In the genomic region with DNA sequence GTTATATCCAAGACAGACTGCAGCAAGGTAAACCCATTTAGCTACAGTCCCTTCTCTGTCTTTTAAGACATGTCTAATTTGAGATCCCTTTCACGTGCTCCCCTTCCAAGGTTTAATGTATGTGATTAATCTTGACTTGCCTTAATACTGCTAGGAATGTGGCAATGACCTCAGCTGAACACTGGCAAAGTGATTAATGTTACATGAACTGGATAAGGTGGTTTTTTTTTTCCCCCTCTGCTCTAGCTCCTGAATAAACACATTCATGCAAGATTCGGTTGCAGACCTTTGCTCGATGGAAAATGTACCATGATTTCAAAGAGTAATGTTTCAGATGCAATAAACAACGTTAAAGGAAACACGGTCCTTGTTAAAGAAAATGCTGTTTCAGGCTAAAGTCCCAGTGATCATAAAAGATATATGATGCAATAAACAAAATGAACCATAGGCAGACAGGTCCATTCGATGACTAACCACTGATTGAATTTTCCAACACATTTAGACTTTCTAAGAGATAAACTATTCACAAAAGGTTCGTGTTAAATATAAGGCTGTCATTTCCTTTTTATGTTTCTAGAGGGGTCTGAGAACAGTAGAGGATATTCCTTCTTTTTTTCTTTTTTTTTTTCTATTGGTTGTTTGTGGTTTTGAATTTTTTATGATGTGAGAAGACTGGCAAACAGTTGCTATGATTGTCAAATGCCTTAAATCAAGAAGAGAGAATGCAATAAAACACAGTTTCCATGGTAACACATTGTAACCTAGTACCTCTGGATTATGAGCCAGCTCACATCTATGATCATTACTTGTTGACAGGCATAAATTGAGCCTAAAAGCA, we compare ENCODE assay signal across 12 cellular contexts. TPM values are rescaled to one million over a fixed set of nuclear protein-coding genes. Genes with fewer than 3 reads are reported as not detected.
A peak's percentile ranks its signal among the peaks of the same experiment; 100 is the strongest.
DNase-seq lines count a peak whose midpoint lies in the region; ATAC-seq and TF ChIP-seq lines count a peak whose summit lies in the region.
"Had no signal": no experiment of that assay in that cellular context is flagged by ENCODE, and none has a peak within 500 bp of the region (broad histone marks: within the 10 kb centered on the region; RNA-seq: fewer than 3 reads in every experiment).

No MANE protein-coding gene starts in this region.

- H3K4me1 ChIP-seq in A673 (ENCODE audit: insufficient read depth, low read length, poor library complexity, severe bottlenecking), result no peaks in the 10 kb centered on the region
- no peaks in the 10 kb centered on the region for H3K4me1 ChIP-seq in CD4-positive, alpha-beta memory T cell (ENCODE audit: insufficient read depth, low read length)

- no peaks in the 10 kb centered on the region for H3K36me3 Mint-ChIP-seq in CD4-positive, alpha-beta memory T cell
- H3K36me3 Mint-ChIP-seq: naive thymus-derived CD4-positive, alpha-beta T cell had no signal

- intact Hi-C loops in A673 (cut with micrococcal nuclease; ENCODE audit: unreplicated experiment), result no loop called here
- intact Hi-C loops in CD4-positive, alpha-beta memory T cell (cut with micrococcal nuclease), result no loop called here

- H3K4me3 ChIP-seq in A673 (ENCODE audit: low read depth, low read length, poor library complexity, severe bottlenecking) (no peak overlapping the region), HFF-Myc (replicated peaks; ENCODE audit: low read depth, low read length) (no peak overlapping the region), WERI-Rb-1 (ENCODE audit: low read depth, low read length) (no peak overlapping the region)
- no peak overlapping the region for H3K4me3 ChIP-seq in CD4-positive, alpha-beta memory T cell (ENCODE audit: low read length in 2 of 2)

- DNase-seq in A673 (ENCODE audit: low spot score), result peak; percentile 11
- DNase-seq in HFF-Myc (ENCODE audit: extremely low read depth, low read depth), result peak; percentile 44
- DNase-seq in WERI-Rb-1, result peak; percentile 40
- DNase-seq in kidney glomerular epithelial cell (lab: John Stamatoyannopoulos, UW), result peak; percentile 21
- DNase-seq in CD4-positive, alpha-beta memory T cell, result no peak
- no peak for DNase-seq in SIG-M5 (lab: John Stamatoyannopoulos, UW)
- no peak for DNase-seq in erythroblast (lab: John Stamatoyannopoulos, UW)
- DNase-seq: hippocampal formation; naive thymus-derived CD4-positive, alpha-beta T cell; stimulated activated CD4-positive, alpha-beta T cell treated with anti-CD3 and anti-CD28 coated beads, Interleukin-1b, Interleukin-23, amount 100 ng/mL, for 48 hours had no signal

- POLR2A ChIA-PET in A673 (lab: Charles Lee; ENCODE audit: low non-redundant PET), result no interaction called here
- POLR2A ChIA-PET in CD4-positive, alpha-beta memory T cell (lab: Charles Lee; ENCODE audit: partially characterized antibody), result no interaction called here

- no peak for ATAC-seq in HG02571 (IDR thresholded peaks at IDR 0.05; ENCODE audit: unreplicated experiment)
- ATAC-seq: activated T-helper 17 cell treated with anti-CD3 and anti-CD28 coated beads, Interleukin-2, amount 50 U/mL, for 72 hours; naive thymus-derived CD4-positive, alpha-beta T cell had no signal

- H3K27ac Mint-ChIP-seq in CD4-positive, alpha-beta memory T cell, result no peak overlapping the region
- H3K27ac Mint-ChIP-seq: activated T-helper 17 cell treated with anti-CD3 and anti-CD28 coated beads, Interleukin-2, amount 50 U/mL, for 72 hours; naive thymus-derived CD4-positive, alpha-beta T cell had no signal

- H3K9me3 Mint-ChIP-seq in CD4-positive, alpha-beta memory T cell, result peaks cover 0 to 6% (median 3%) of the 10 kb centered on the region in 8 donors
- H3K9me3 Mint-ChIP-seq: activated T-helper 17 cell treated with anti-CD3 and anti-CD28 coated beads, Interleukin-2, amount 50 U/mL, for 72 hours had no signal

- TF ChIP-seq POLR2A in erythroblast (IDR thresholded peaks at IDR 0.05; ENCODE audit: low read length), result no peak

- H3K27ac ChIP-seq in A673 (ENCODE audit: low read depth, low read length, poor library complexity, severe bottlenecking) (no peak overlapping the region), WERI-Rb-1 (no peak overlapping the region)
- H3K27ac ChIP-seq in CD4-positive, alpha-beta memory T cell (ENCODE audit: low read depth, low read length), result no peak overlapping the region

- no peak overlapping the region for H3K4me3 Mint-ChIP-seq in CD4-positive, alpha-beta memory T cell
- H3K4me3 Mint-ChIP-seq: activated T-helper 17 cell treated with anti-CD3 and anti-CD28 coated beads, Interleukin-2, amount 50 U/mL, for 72 hours; naive thymus-derived CD4-positive, alpha-beta T cell had no signal

- CTCF ChIA-PET in A673 (lab: Charles Lee), result no interaction called here
- CTCF ChIA-PET in CD4-positive, alpha-beta memory T cell (lab: Charles Lee; ENCODE audit: partially characterized antibody), result no interaction called here

- H3K27me3 ChIP-seq in A673 (replicated peaks; ENCODE audit: insufficient read depth, low read depth, low read length, poor library complexity) (no peaks in the 10 kb centered on the region), WERI-Rb-1 (ENCODE audit: insufficient read depth, low read depth, severe bottlenecking) (no peaks in the 10 kb centered on the region)
- H3K27me3 ChIP-seq in CD4-positive, alpha-beta memory T cell (ENCODE audit: insufficient read depth, low read length), result no peaks in the 10 kb centered on the region

- no peaks in the 10 kb centered on the region for H3K36me3 ChIP-seq in A673 (ENCODE audit: insufficient read depth, low read length, poor library complexity, severe bottlenecking)
- no peaks in the 10 kb centered on the region for H3K36me3 ChIP-seq in WERI-Rb-1
- H3K36me3 ChIP-seq in CD4-positive, alpha-beta memory T cell (ENCODE audit: insufficient read depth, low read length), result no peaks in the 10 kb centered on the region

- TF ChIP-seq CTCF in A673 (conservative IDR thresholded peaks at IDR 0.05; ENCODE audit: low read depth, low read length), result no peak
- no peak for TF ChIP-seq CTCF in HFF-Myc (IDR thresholded peaks at IDR 0.05; ENCODE audit: low read depth, low read length, missing control alignments)
- TF ChIP-seq CTCF in WERI-Rb-1 (IDR thresholded peaks at IDR 0.05; ENCODE audit: low read depth, low read length), result no peak

- no peaks in the 10 kb centered on the region for H3K9me3 ChIP-seq in A673 (ENCODE audit: low read depth, low read length, poor library complexity, severe bottlenecking)
- H3K9me3 ChIP-seq in WERI-Rb-1 (ENCODE audit: severe bottlenecking), result no peaks in the 10 kb centered on the region
- no peaks in the 10 kb centered on the region for H3K9me3 ChIP-seq in CD4-positive, alpha-beta memory T cell (ENCODE audit: control insufficient read depth in 1 of 2, low read length in 2 of 2)

- H3K27me3 Mint-ChIP-seq in CD4-positive, alpha-beta memory T cell, result no peaks in the 10 kb centered on the region
- H3K27me3 Mint-ChIP-seq: activated T-helper 17 cell treated with anti-CD3 and anti-CD28 coated beads, Interleukin-2, amount 50 U/mL, for 72 hours had no signal

- BruUV-seq in A673 (replicated peaks; lab: Mats Ljungman, UMichigan), result no TSS peak

- H3K4me1 Mint-ChIP-seq in CD4-positive, alpha-beta memory T cell, result no peaks in the 10 kb centered on the region
- H3K4me1 Mint-ChIP-seq: activated T-helper 17 cell treated with anti-CD3 and anti-CD28 coated beads, Interleukin-2, amount 50 U/mL, for 72 hours; naive thymus-derived CD4-positive, alpha-beta T cell had no signal

RNA-seq across cellular contexts. Expression of gene ZNF608, which starts 44.7 kb away (rescaled TPM):
- total RNA-seq in A673 (2021), result 1.9 and 2.4 TPM in 2 replicates
- total RNA-seq in CD4-positive, alpha-beta memory T cell, result not detected
- not detected for polyA plus RNA-seq in CD4-positive, alpha-beta memory T cell
- total RNA-seq: activated T-helper 17 cell treated with anti-CD3 and anti-CD28 coated beads, Interleukin-2, amount 50 U/mL, for 72 hours had no signal
- polyA plus RNA-seq: naive thymus-derived CD4-positive, alpha-beta T cell had no signal

Comparison
In these comparisons a context has a peak if more than half of its experiments do, and no peak if none do; other contexts are left out.
1. DNase-seq: peak in A673 (single experiment), HFF-Myc (single experiment), WERI-Rb-1 (single experiment) and kidney glomerular epithelial cell (single experiment); none in CD4-positive, alpha-beta memory T cell (0 of 5), SIG-M5 (single experiment) and erythroblast (0 of 2).